20 cellular contexts compared by ENCODE assay signal in the genomic region with DNA sequence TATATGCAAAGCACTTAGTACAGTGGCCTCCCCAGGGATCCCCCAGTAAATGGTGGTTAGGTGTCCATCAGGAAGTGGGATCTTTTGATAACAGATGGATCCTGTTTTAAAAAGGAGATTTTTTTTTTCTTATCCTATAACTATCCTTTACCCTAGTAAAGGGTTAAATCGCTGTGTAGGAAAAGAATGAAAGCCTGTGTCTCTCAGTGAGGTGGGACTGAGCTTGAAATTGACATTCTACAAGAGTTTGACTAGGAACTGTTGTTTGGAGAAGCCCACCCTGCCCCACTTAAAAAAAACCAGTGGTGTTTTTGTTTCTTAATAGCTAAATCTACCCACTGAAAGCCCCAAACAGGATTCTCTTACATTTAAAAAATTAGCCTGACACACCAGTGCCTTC.
A peak's percentile ranks its signal among the peaks of the same experiment; 100 is the strongest.
DNase-seq lines count a peak whose midpoint lies in the region; ATAC-seq, FAIRE-seq and TF ChIP-seq lines count a peak whose summit lies in the region.
"Had no signal": no experiment of that assay in that cellular context is flagged by ENCODE, and none has a peak within 500 bp of the region (broad histone marks: within the 10 kb centered on the region; RNA-seq: fewer than 3 reads in every experiment).

No MANE protein-coding gene starts in this region.

- no peak overlapping the region for H3K4me3 ChIP-seq in A549
- no peak overlapping the region for H3K4me3 ChIP-seq in GM23248
- H3K4me3 ChIP-seq in mesendoderm (ENCODE audit: low read length): no peak overlapping the region
- H3K4me3 ChIP-seq in gastrocnemius medialis: no peak overlapping the region
- no peak overlapping the region for H3K4me3 ChIP-seq in mammary epithelial cell (replicated peaks in 1 of 3; ENCODE audit: insufficient read depth in 1 of 3, low read depth in 2 of 3, low read length in 3 of 3)
- H3K4me3 ChIP-seq: GM12878 had no signal

- TF ChIP-seq EP300 in A549 (IDR thresholded peaks at IDR 0.05): no peak

- H3K4me2 ChIP-seq in A549 (peak overlapping the region; percentile 63), GM23248 (ENCODE audit: unreplicated experiment) (no peak overlapping the region), mesendoderm (ENCODE audit: low read length) (no peak overlapping the region), mammary epithelial cell (ENCODE audit: insufficient read depth, low read depth, low read length) (no peak overlapping the region)

- no peaks in the 10 kb centered on the region for H3K9me3 ChIP-seq in A549
- H3K9me3 ChIP-seq in GM23248 (ENCODE audit: low read depth): no peaks in the 10 kb centered on the region
- no peaks in the 10 kb centered on the region for H3K9me3 ChIP-seq in gastrocnemius medialis
- H3K9me3 ChIP-seq in mammary epithelial cell (replicated peaks; ENCODE audit: insufficient read depth, low read length): no peaks in the 10 kb centered on the region

- TF ChIP-seq POLR2A in A549 (IDR thresholded peaks at IDR 0.05; ENCODE audit: low read length) (no peak), gastrocnemius medialis (IDR thresholded peaks at IDR 0.05) (no peak), GM12891 (IDR thresholded peaks at IDR 0.05; ENCODE audit: low read depth, low read length) (no peak)

- peak overlapping the region; percentile 8 for H2BK15ac ChIP-seq in mesendoderm (replicated peaks; ENCODE audit: low read depth)

- H3K9me2 ChIP-seq in GM23248 (ENCODE audit: insufficient read depth): no peaks in the 10 kb centered on the region

- H2AK5ac ChIP-seq in mesendoderm (ENCODE audit: low read length): no peak overlapping the region

- no peaks in the 10 kb centered on the region for H4K20me1 ChIP-seq in GM23248 (ENCODE audit: insufficient read depth)
- no peaks in the 10 kb centered on the region for H4K20me1 ChIP-seq in mammary epithelial cell (ENCODE audit: insufficient read depth, low read length)

- POLR2A ChIA-PET in A549 (lab: Yijun Ruan, JAX): no interaction called here

- H2BK5ac ChIP-seq in mesendoderm (ENCODE audit: low read length): no peak overlapping the region

- H3K27me3 ChIP-seq in GM23248 (replicated peaks; ENCODE audit: insufficient read depth) (no peaks in the 10 kb centered on the region), mesendoderm (ENCODE audit: insufficient read depth, low read length, poor library complexity) (no peaks in the 10 kb centered on the region), gastrocnemius medialis (no peaks in the 10 kb centered on the region), mammary epithelial cell (ENCODE audit: insufficient read depth, low read length) (no peaks in the 10 kb centered on the region)

- H2BK120ac ChIP-seq in mesendoderm (ENCODE audit: low read depth, low read length): no peak overlapping the region

- WGBS in A549 (ENCODE audit: missing lambda C conversion rate): 66% methylated on average over 1 of the region's 1 CpG
- WGBS in GM23248 (ENCODE audit: low coverage in 1 of 2, low lambda C conversion rate in 2 of 2, missing lambda C conversion rate in 2 of 2), 2 experiments: 75 to 83% methylated on average over 1 of the region's 1 CpG
- WGBS in mesendoderm (ENCODE audit: extremely low coverage, insufficient coverage, low lambda C conversion rate): no CpG with 5 or more reads among the region's 1 CpG
- WGBS in mammary epithelial cell (ENCODE audit: low coverage, missing lambda C conversion rate): 100% methylated on average over 1 of the region's 1 CpG

- H3K36me3 ChIP-seq in GM23248 (ENCODE audit: low read depth) (no peaks in the 10 kb centered on the region), mesendoderm (ENCODE audit: control insufficient read depth, insufficient read depth, low read length) (no peaks in the 10 kb centered on the region), gastrocnemius medialis (no peaks in the 10 kb centered on the region), mammary epithelial cell (ENCODE audit: insufficient read depth, low read length) (no peaks in the 10 kb centered on the region)

- no peak overlapping the region for H3K23ac ChIP-seq in mesendoderm (ENCODE audit: low read length)

- no TSS peak for BruUV-seq in mammary epithelial cell (replicated peaks; lab: Mats Ljungman, UMichigan)

- H3K27ac ChIP-seq in A549: peak overlapping the region; percentile 63 to 67
- H3K27ac ChIP-seq in GM23248: no peak overlapping the region
- no peak overlapping the region for H3K27ac ChIP-seq in mesendoderm (ENCODE audit: low read depth, low read length)
- peak overlapping the region; percentile 65 to 84 (median 78) for H3K27ac ChIP-seq in gastrocnemius medialis
- no peak overlapping the region for H3K27ac ChIP-seq in mammary epithelial cell (ENCODE audit: insufficient read depth, low read depth, low read length)

- dilution Hi-C loops in mammary epithelial cell (cut with HindIII; ENCODE audit: low sequenced_read_pairs): no loop called here

- intact Hi-C loops in gastrocnemius medialis (cut with DNase I; ENCODE audit: low total_unique reads): loop anchor here (5.0 to 10.0 kb wide), 2 partner anchors 126 to 402 kb away; partner anchors contain the start of gene SPTSSA
- intact Hi-C loops in mammary epithelial cell (cut with micrococcal nuclease): no loop called here

- 0 out of 2 replicates have a peak overlapping the region, but pooled peaks have one; percentile 26 for H2AFZ ChIP-seq in GM23248
- H2AFZ ChIP-seq in mammary epithelial cell (ENCODE audit: low read depth, low read length): no peak overlapping the region

- H3K4me1 ChIP-seq in A549: peaks cover 41% of the 10 kb centered on the region
- H3K4me1 ChIP-seq in GM23248 (ENCODE audit: insufficient read depth): peaks cover 7% of the 10 kb centered on the region; the same call in 1 of the 2 replicates
- H3K4me1 ChIP-seq in mesendoderm (ENCODE audit: control insufficient read depth, low read depth, low read length): peaks cover 1% of the 10 kb centered on the region
- H3K4me1 ChIP-seq in gastrocnemius medialis: peaks cover 24 to 40% of the 10 kb centered on the region in 2 donors
- peaks cover 25% of the 10 kb centered on the region for H3K4me1 ChIP-seq in mammary epithelial cell (ENCODE audit: insufficient read depth, low read length)

- TF ChIP-seq RAD21 in A549 (conservative IDR thresholded peaks at IDR 0.05 in 1 of 2, IDR thresholded peaks at IDR 0.05 in 1 of 2): no peak

- H3F3A ChIP-seq in GM23248 (ENCODE audit: insufficient read depth): peaks cover 10% of the 10 kb centered on the region; the same call in 1 of the 2 replicates

- in situ Hi-C loops in GM23248 (cut with MboI) (no loop called here), gastrocnemius medialis (cut with MboI; ENCODE audit: low sequenced_read_pairs in 4 of 4) (no loop called here), mammary epithelial cell (cut with MboI; ENCODE audit: low sequenced_read_pairs in 2 of 2) (no loop called here)

- H3K79me2 ChIP-seq in GM23248 (ENCODE audit: insufficient read depth): no peaks in the 10 kb centered on the region
- no peaks in the 10 kb centered on the region for H3K79me2 ChIP-seq in mesendoderm (ENCODE audit: control insufficient read depth, insufficient read depth, low read length)
- no peaks in the 10 kb centered on the region for H3K79me2 ChIP-seq in mammary epithelial cell (ENCODE audit: insufficient read depth, low read length)

- CTCF ChIA-PET in A549 (lab: Yijun Ruan, JAX) (interaction anchor here (1.3 to 8.1 kb wide), 2 partner anchors 34 to 214 kb away, joined by 5 to 62 read pairs; no protein-coding TSS in a partner anchor), mammary epithelial cell (lab: Charles Lee; ENCODE audit: low non-redundant PET) (no interaction called here)

- DNase-seq in A549 (ENCODE audit: low read depth in 1 of 2, low spot score in 1 of 2) (no peak), GM23248 (no peak), mesendoderm (no peak), gastrocnemius medialis (no peak), mammary epithelial cell (no peak), GM12891 (ENCODE audit: insufficient read length, low spot score) (no peak)
- DNase-seq: CD4-positive, CD25-positive, alpha-beta regulatory T cell; COR-L47; DND-41; NCI-H1105 treated with DMSO at 0.1 percent for 48 hours; NCI-H2029 treated with DMSO at 0.1 percent for 48 hours; NCI-H226; NCI-H510A treated with DMSO at 0.1 percent for 48 hours; NCI-H748 treated with DMSO at 0.1 percent for 48 hours; NK-92 treated with Interleukin-12 subunit alpha and Interleukin-12 subunit beta, amount 100 ng/mL, for 24 hours had no signal

- H3K9ac ChIP-seq in GM23248 (no peak overlapping the region), mesendoderm (ENCODE audit: low read length) (no peak overlapping the region), mammary epithelial cell (ENCODE audit: insufficient read depth, low read length) (no peak overlapping the region)

- TF ChIP-seq CTCF in A549 (IDR thresholded peaks at IDR 0.05) (no peak), gastrocnemius medialis (IDR thresholded peaks at IDR 0.05 in 4 of 5, conservative IDR thresholded peaks at IDR 0.05 in 1 of 5) (no peak), mammary epithelial cell (conservative IDR thresholded peaks at IDR 0.05 in 1 of 2, IDR thresholded peaks at IDR 0.05 in 1 of 2; ENCODE audit: extremely low read depth in 1 of 2, insufficient read depth in 1 of 2, low read depth in 1 of 2, low read length in 2 of 2) (no peak)

- no peak overlapping the region for H4K5ac ChIP-seq in mesendoderm (ENCODE audit: low read length)

- H3K18ac ChIP-seq in mesendoderm (ENCODE audit: low read length): no peak overlapping the region

- H3K56ac ChIP-seq in mesendoderm (ENCODE audit: low read length): no peak overlapping the region

- FAIRE-seq in A549 (lab: Jason Lieb, UNC) (no peak), GM12891 (lab: Jason Lieb, UNC) (no peak)
- FAIRE-seq: GM12878, GM18507, H1 had no signal

- no peak for ATAC-seq in A549
- no peak for ATAC-seq in gastrocnemius medialis
- no peak for ATAC-seq in GM21825 (IDR thresholded peaks at IDR 0.05; ENCODE audit: unreplicated experiment)
- ATAC-seq: GM12878, HCT116 had no signal

- no peak overlapping the region for H4K8ac ChIP-seq in mesendoderm (ENCODE audit: low read depth, low read length)

- H3K4ac ChIP-seq in mesendoderm (ENCODE audit: low read depth, low read length): no peak overlapping the region

- no peaks in the 10 kb centered on the region for H3K79me1 ChIP-seq in mesendoderm (ENCODE audit: low read length)

TF ChIP-seq in A549, 52 proteins besides CTCF, POLR2A, EP300 and RAD21 (continues in another document):
- no peak for TF ChIP-seq SREBF2 (IDR thresholded peaks at IDR 0.05)

TF ChIP-seq in GM12891, 5 proteins besides CTCF, POLR2A, EP300 and RAD21:
- TF ChIP-seq POU2F2 (IDR thresholded peaks at IDR 0.05; ENCODE audit: low read depth, low read length): no peak
- no peak for TF ChIP-seq PAX5 (IDR thresholded peaks at IDR 0.05; ENCODE audit: insufficient read depth, low read length, severe bottlenecking)
- TF ChIP-seq TAF1 (IDR thresholded peaks at IDR 0.05; ENCODE audit: low read depth, low read length): no peak
- TF ChIP-seq SPI1 (IDR thresholded peaks at IDR 0.05; ENCODE audit: low read depth, low read length): no peak
- no peak for TF ChIP-seq POLR2AphosphoS5 (IDR thresholded peaks at IDR 0.05; ENCODE audit: low read depth, low read length)

Comparison
In these comparisons a context has a peak if more than half of its experiments do, and no peak if none do; other contexts are left out.
1. H3K27ac ChIP-seq: peak in A549 (2 of 2) and gastrocnemius medialis (4 of 4); none in GM23248 (single experiment), mesendoderm (single experiment) and mammary epithelial cell (single experiment).